Comparison of ENCODE assay signal across 9 cellular contexts in the genomic region with DNA sequence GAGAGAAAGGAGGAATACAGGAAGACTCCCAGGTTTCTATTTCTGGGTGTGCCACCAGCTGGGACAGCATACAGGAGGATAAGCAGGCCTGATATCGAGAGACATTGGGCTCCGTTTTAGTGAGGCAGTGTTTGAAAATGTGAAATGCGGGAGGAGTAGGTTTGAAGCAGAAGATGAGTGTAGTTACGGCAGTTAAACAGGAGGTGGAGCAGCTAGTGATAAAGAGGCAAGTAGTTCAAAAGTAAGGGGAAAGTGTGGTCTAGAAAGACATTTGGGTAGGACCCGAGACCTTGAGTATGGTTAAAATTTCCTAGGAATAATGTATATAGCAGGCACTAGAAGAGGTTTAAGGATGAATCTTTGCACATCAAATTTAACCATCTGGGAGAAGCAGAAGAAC. TPM values are rescaled to one million over a fixed set of nuclear protein-coding genes. Genes with fewer than 3 reads are reported as not detected.
A peak's percentile ranks its signal among the peaks of the same experiment; 100 is the strongest.
DNase-seq lines count a peak whose midpoint lies in the region; ATAC-seq, FAIRE-seq and TF ChIP-seq lines count a peak whose summit lies in the region.
"Had no signal": no experiment of that assay in that cellular context is flagged by ENCODE, and none has a peak within 500 bp of the region (broad histone marks: within the 10 kb centered on the region; RNA-seq: fewer than 3 reads in every experiment).

No MANE protein-coding gene starts in this region.

- H3K9me3 Mint-ChIP-seq in astrocyte (ENCODE audit: unreplicated experiment), result no peaks in the 10 kb centered on the region

- H3K4me1 Mint-ChIP-seq in astrocyte (ENCODE audit: low read depth, unreplicated experiment), result no peaks in the 10 kb centered on the region

- H3K79me2 ChIP-seq in astrocyte (ENCODE audit: insufficient read depth, low read length), result no peaks in the 10 kb centered on the region

- H3K36me3 ChIP-seq in astrocyte (ENCODE audit: insufficient read depth, low read length) (peaks cover 21% of the 10 kb centered on the region), right lobe of liver (peaks cover 0 to 35% (median 12%) of the 10 kb centered on the region in 4 donors)

- peaks cover 6% of the 10 kb centered on the region for H4K20me1 ChIP-seq in astrocyte (ENCODE audit: insufficient read depth, low read length)

- no peak for DNase-seq in left ventricle myocardium superior
- no peak for DNase-seq in Right ventricle myocardium superior
- peak; percentile 20 for DNase-seq in astrocyte (ENCODE audit: low read depth)
- DNase-seq in right lobe of liver, result no peak
- no peak for DNase-seq in putamen (ENCODE audit: low spot score)

- H3K27ac ChIP-seq in astrocyte (ENCODE audit: low read depth, low read length) (no peak overlapping the region), right lobe of liver (no peak overlapping the region)

- no peak overlapping the region for H3K4me3 Mint-ChIP-seq in astrocyte (ENCODE audit: unreplicated experiment)

- H3K4me1 ChIP-seq in astrocyte (ENCODE audit: insufficient read depth, low read length) (no peaks in the 10 kb centered on the region), right lobe of liver (peaks cover 0 to 36% (median 3%) of the 10 kb centered on the region in 4 donors)

- peak; percentile 32 for ATAC-seq in left ventricle myocardium superior
- ATAC-seq in Right ventricle myocardium superior (ENCODE audit: poor library complexity), result no peak
- ATAC-seq in HG03575 (IDR thresholded peaks at IDR 0.05; ENCODE audit: extremely low read depth, insufficient number of reproducible peaks, low FRiP score, unreplicated experiment), result peak; percentile 49
- peak; percentile 69 to 83 (median 74) for ATAC-seq in right lobe of liver
- ATAC-seq in HG02973 (IDR thresholded peaks at IDR 0.05; ENCODE audit: unreplicated experiment), result no peak
- no peak for ATAC-seq in GM19452 (IDR thresholded peaks at IDR 0.05; ENCODE audit: unreplicated experiment)

- H3K9me3 ChIP-seq in astrocyte (ENCODE audit: insufficient read depth, low read depth, low read length) (no peaks in the 10 kb centered on the region), right lobe of liver (no peaks in the 10 kb centered on the region)

- TF ChIP-seq POLR2A in right lobe of liver (IDR thresholded peaks at IDR 0.05), result no peak

- no peaks in the 10 kb centered on the region for H3K27me3 Mint-ChIP-seq in astrocyte (ENCODE audit: low read depth, unreplicated experiment)

- TF ChIP-seq CTCF in astrocyte (IDR thresholded peaks at IDR 0.05; ENCODE audit: insufficient read depth, low read depth, low read length) (peak; percentile 33), right lobe of liver (IDR thresholded peaks at IDR 0.05) (peak; percentile 31 to 53 (median 50))

- peaks cover 6% of the 10 kb centered on the region for H3K36me3 Mint-ChIP-seq in astrocyte (ENCODE audit: low read depth, unreplicated experiment)

- H2AFZ ChIP-seq in astrocyte (ENCODE audit: low read depth, low read length), result no peak overlapping the region

- WGBS in right lobe of liver (ENCODE audit: insufficient coverage, low coverage, low lambda C conversion rate, missing lambda C conversion rate), result 38% methylated on average over 5 of the region's 5 CpGs

- peak; percentile 20 for FAIRE-seq in astrocyte (lab: Jason Lieb, UNC)
- FAIRE-seq: endometrium had no signal

- H3K27ac Mint-ChIP-seq in astrocyte (ENCODE audit: unreplicated experiment), result no peak overlapping the region

- H3K9ac ChIP-seq in astrocyte (ENCODE audit: low read length), result no peak overlapping the region

- H3K4me2 ChIP-seq in astrocyte (ENCODE audit: low read length), result no peak overlapping the region

- H3K27me3 ChIP-seq in astrocyte (ENCODE audit: insufficient read depth, low read length) (no peaks in the 10 kb centered on the region), right lobe of liver (no peaks in the 10 kb centered on the region)

- no peak overlapping the region for H3K4me3 ChIP-seq in astrocyte (ENCODE audit: insufficient read depth, low read depth, low read length)
- no peak overlapping the region for H3K4me3 ChIP-seq in right lobe of liver

- intact Hi-C loops in left ventricle myocardium superior (cut with micrococcal nuclease) (no loop called here), Right ventricle myocardium superior (cut with DNase I) (no loop called here), right lobe of liver (cut with DNase I) (loop anchor here in 1 of 2 donors (10.0 kb wide), 1 partner anchor 129 kb away; no protein-coding TSS in a partner anchor)

RNA-seq across cellular contexts. Expression of gene DCUN1D4, which starts 42.4 kb away (rescaled TPM):
- total RNA-seq in left ventricle myocardium superior, result 43.4 TPM
- 35.2 TPM for total RNA-seq in Right ventricle myocardium superior
- total RNA-seq in astrocyte, result 57.4 and 59.0 TPM in 2 replicates
- 10 to 100 TPM; 22.6 to 62.4 (median 37.0) TPM for total RNA-seq in right lobe of liver

Comparison
In these comparisons a context has a peak if more than half of its experiments do, and no peak if none do; other contexts are left out.
1. ATAC-seq: peak in left ventricle myocardium superior (single experiment), HG03575 (single experiment) and right lobe of liver (4 of 4); none in Right ventricle myocardium superior (single experiment), HG02973 (single experiment) and GM19452 (single experiment).